Comparison of ENCODE assay signal across 32 cellular contexts in genomic region chr6:163474581-163474980, GRCh38.
"Had no signal": no experiment of that assay in that cellular context is flagged by ENCODE, and none has a peak within 500 bp of the region (broad histone marks: within the 10 kb centered on the region; RNA-seq: fewer than 3 reads in every experiment).

No MANE protein-coding gene starts in this region.

- H3K27ac ChIP-seq: adrenal gland, body of pancreas, coronary artery, heart left ventricle, lower lobe of right lung, neural progenitor cell, parathyroid adenoma, right atrium auricular region, spleen, tibial nerve, WERI-Rb-1 had no signal

- H3K27me3 ChIP-seq: adrenal gland, body of pancreas, dorsolateral prefrontal cortex, heart left ventricle, neural progenitor cell, right atrium auricular region, spleen, tibial nerve had no signal

- H3K9ac ChIP-seq: neural progenitor cell, parathyroid adenoma had no signal

- H3K4me2 ChIP-seq: neural progenitor cell had no signal

- H3K9me3 ChIP-seq: adrenal gland, body of pancreas had no signal

- ATAC-seq: activated CD4-positive, CD25-positive, alpha-beta regulatory T cell treated with anti-CD3 and anti-CD28 coated beads, Interleukin-2, amount 50 U/mL, for 24 hours; body of pancreas; lower lobe of right lung; natural killer cell had no signal

- DNase-seq: activated CD4-positive, alpha-beta memory T cell treated with anti-CD3 and anti-CD28 coated beads, Interleukin-2, amount 10 ng/mL, durations not matched to agents 7 days and 5 days; activated CD4-positive, alpha-beta T cell treated with anti-CD3 and anti-CD28 coated beads, Interleukin-2, amount 10 ng/mL, durations not matched to agents 24 days and 14 days; activated CD8-positive, alpha-beta memory T cell treated with anti-CD3 and anti-CD28 coated beads, Interleukin-2, amount 50 U/mL, for 48 hours; activated naive CD4-positive, alpha-beta T cell; activated naive CD8-positive, alpha-beta T cell treated with anti-CD3 and anti-CD28 coated beads for 36 hours; activated T-cell treated with anti-CD3 and anti-CD28 coated beads, Interleukin-2, amount 50 U/mL, for 24 hours; adrenal gland; aorta; body of pancreas; dorsolateral prefrontal cortex; effector memory CD4-positive, alpha-beta T cell; foreskin fibroblast; heart left ventricle; hypothalamus; immature natural killer cell; kidney; lower lobe of right lung; mesendoderm; natural killer cell; occipital lobe; spleen; stimulated activated naive CD4-positive, alpha-beta T cell; SW 1271; T1000; WERI-Rb-1 had no signal

- H3K4me3 ChIP-seq: adrenal gland, body of pancreas, coronary artery, dorsolateral prefrontal cortex, heart left ventricle, lower lobe of right lung, neural progenitor cell, right atrium auricular region, spleen, tibial nerve had no signal

- FAIRE-seq: urothelium cell line had no signal

- H2AFZ ChIP-seq: neural progenitor cell, parathyroid adenoma had no signal

- H3K4me1 ChIP-seq: body of pancreas, lower lobe of right lung, parathyroid adenoma had no signal
